In genomic region chr1:112806090-112806642, GRCh38 we compare ENCODE assay signal across 20 cellular contexts.
DNase-seq lines count a peak whose midpoint lies in the region; ATAC-seq and TF ChIP-seq lines count a peak whose summit lies in the region.
"Had no signal": no experiment of that assay in that cellular context is flagged by ENCODE, and none has a peak within 500 bp of the region (broad histone marks: within the 10 kb centered on the region; RNA-seq: fewer than 3 reads in every experiment).

No MANE protein-coding gene starts in this region.

- no peak for TF ChIP-seq CTCF in GM10266 (IDR thresholded peaks at IDR 0.05; ENCODE audit: control insufficient read depth, insufficient read depth, low read depth, missing control alignments)
- no peak for TF ChIP-seq CTCF in neural progenitor cell (IDR thresholded peaks at IDR 0.05)

- H3K27ac Mint-ChIP-seq in neural progenitor cell: no peak overlapping the region
- no peak overlapping the region for H3K27ac Mint-ChIP-seq in T-cell

- H3K9me3 Mint-ChIP-seq in neural progenitor cell (no peaks in the 10 kb centered on the region), T-cell (no peaks in the 10 kb centered on the region)

- H3K79me2 ChIP-seq in neural progenitor cell (ENCODE audit: low read depth): no peaks in the 10 kb centered on the region

- H3K36me3 Mint-ChIP-seq in neural progenitor cell: no peaks in the 10 kb centered on the region
- H3K36me3 Mint-ChIP-seq in T-cell: no peaks in the 10 kb centered on the region

- ATAC-seq in HG03196 (IDR thresholded peaks at IDR 0.05; ENCODE audit: unreplicated experiment) (no peak), T-cell (replicated peaks in 1 of 4) (no peak)
- ATAC-seq: Panc1 had no signal

- H3K4me1 Mint-ChIP-seq in neural progenitor cell: peaks cover 36% of the 10 kb centered on the region
- no peaks in the 10 kb centered on the region for H3K4me1 Mint-ChIP-seq in T-cell

- peaks cover 21% of the 10 kb centered on the region for H3F3A ChIP-seq in neural progenitor cell (ENCODE audit: low read depth)

- no peak overlapping the region for H3K4me3 ChIP-seq in neural progenitor cell
- no peak overlapping the region for H3K4me3 ChIP-seq in skeletal muscle tissue (ENCODE audit: low read length in 3 of 3)

- H3K27me3 ChIP-seq in neural progenitor cell (no peaks in the 10 kb centered on the region), skeletal muscle tissue (ENCODE audit: control insufficient read depth in 3 of 3, insufficient read depth in 3 of 3, low read length in 3 of 3) (no peaks in the 10 kb centered on the region)
- H3K27me3 ChIP-seq: BE2C had no signal

- H3K9ac ChIP-seq in neural progenitor cell (no peak overlapping the region), skeletal muscle tissue (ENCODE audit: low read depth in 1 of 3, low read length in 3 of 3) (no peak overlapping the region)
- H3K9ac ChIP-seq: SK-N-SH had no signal

- H3K9me3 ChIP-seq in neural progenitor cell (ENCODE audit: low read depth) (no peaks in the 10 kb centered on the region), skeletal muscle tissue (ENCODE audit: control insufficient read depth in 3 of 3, low read length in 3 of 3) (no peaks in the 10 kb centered on the region)
- H3K9me3 ChIP-seq: BE2C, SK-N-SH had no signal

- H3K27me3 Mint-ChIP-seq in neural progenitor cell (ENCODE audit: insufficient read depth, low read depth) (peaks cover 10% of the 10 kb centered on the region), T-cell (peaks cover 3 to 4% of the 10 kb centered on the region in 2 donors)

- POLR2A ChIA-PET in T-cell (lab: Charles Lee): no interaction called here

- H3K36me3 ChIP-seq in neural progenitor cell: no peaks in the 10 kb centered on the region
- H3K36me3 ChIP-seq in skeletal muscle tissue (ENCODE audit: control insufficient read depth in 3 of 3, insufficient read depth in 3 of 3, low read length in 3 of 3): no peaks in the 10 kb centered on the region
- H3K36me3 ChIP-seq: BE2C had no signal

- H2AFZ ChIP-seq in neural progenitor cell (replicated peaks): no peak overlapping the region

- H3K4me3 Mint-ChIP-seq in neural progenitor cell (no peak overlapping the region), T-cell (no peak overlapping the region)

- H3K4me1 ChIP-seq in neural progenitor cell (peaks cover 29% of the 10 kb centered on the region), skeletal muscle tissue (ENCODE audit: control insufficient read depth in 3 of 3, insufficient read depth in 3 of 3, low read length in 3 of 3) (peaks cover 16 to 19% (median 18%) of the 10 kb centered on the region in 3 donors)
- H3K4me1 ChIP-seq: BE2C had no signal

- CTCF ChIA-PET in T-cell (lab: Charles Lee): interaction anchor here in 1 of 2 donors (0.6 to 1.2 kb wide), 3 partner anchors 87 to 175 kb away, joined by 3 to 7 read pairs (median 6); partner anchors contain the start of gene PPM1J

- no peaks in the 10 kb centered on the region for H4K20me1 ChIP-seq in neural progenitor cell (ENCODE audit: low read depth)

- peak overlapping the region; percentile 7 for H3K4me2 ChIP-seq in neural progenitor cell
- H3K4me2 ChIP-seq: SK-N-SH had no signal

- DNase-seq in GM10266 (ENCODE audit: extremely low spot score) (peak; percentile 1), NCI-H69 (lab: John Stamatoyannopoulos, UW) (peak; percentile 54), neural progenitor cell (ENCODE audit: low spot score) (no peak), T-helper 1 cell (no peak), T-cell (no peak)
- DNase-seq: BE2C; GOT3; MM.1S; NCI-H1092; NCI-H1436; NCI-H187 treated with DMSO at 0.1 percent for 48 hours; NCI-H226; NCI-H510A treated with DMSO at 0.1 percent for 48 hours; NCI-H774; NK-92 treated with Interleukin-12 subunit alpha and Interleukin-12 subunit beta, amount 100 ng/mL, for 24 hours; SIG-M5; SK-N-SH had no signal

- H3K27ac ChIP-seq in neural progenitor cell (no peak overlapping the region), skeletal muscle tissue (ENCODE audit: low read depth, low read length) (peak overlapping the region; percentile 31)

Comparison
In these comparisons a context has a peak if more than half of its experiments do, and no peak if none do; other contexts are left out.
1. DNase-seq: peak in GM10266 (single experiment) and NCI-H69 (single experiment); none in neural progenitor cell (single experiment), T-helper 1 cell (0 of 5) and T-cell (0 of 34).